ENCODE assay signal across 1 cellular context in the genomic region with DNA sequence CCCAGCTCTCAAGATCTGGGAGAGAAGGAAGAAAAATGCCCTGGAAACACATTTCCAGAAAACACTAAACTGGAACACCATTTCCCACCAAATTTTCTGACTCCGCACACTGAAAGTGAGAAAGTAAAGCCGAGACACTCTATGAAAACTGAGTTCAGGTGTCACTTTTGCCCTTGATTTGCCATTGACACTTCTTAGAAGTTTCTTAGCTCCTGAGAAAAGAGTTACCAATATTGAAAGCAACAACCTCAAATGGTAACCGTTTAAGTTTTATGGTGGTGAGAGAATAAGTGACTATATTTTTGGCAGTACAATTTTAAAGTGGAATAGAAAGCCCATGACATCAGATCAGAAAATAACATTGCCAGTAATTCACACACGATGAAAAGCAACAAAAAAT.
TF ChIP-seq lines count a peak whose summit lies in the region.

No MANE protein-coding gene starts in this region.

TF ChIP-seq in GM12878, 131 proteins besides CTCF, POLR2A, EP300 and RAD21 (continued from another document):
- no peak for TF ChIP-seq POLR2AphosphoS5 (IDR thresholded peaks at IDR 0.05; ENCODE audit: low read length)
- peak; percentile 57; the same call in 1 of the 2 replicates for TF ChIP-seq TCF7 (IDR thresholded peaks at IDR 0.05; ENCODE audit: borderline replicate concordance)
- TF ChIP-seq CREB1 (IDR thresholded peaks at IDR 0.05; ENCODE audit: low read depth), result no peak; the same call in 1 of the 2 replicates
- no peak for TF ChIP-seq EGR1 (IDR thresholded peaks at IDR 0.05; ENCODE audit: borderline replicate concordance in 1 of 2, low read depth in 2 of 2, low read length in 2 of 2)
- TF ChIP-seq TBL1XR1 (IDR thresholded peaks at IDR 0.05; ENCODE audit: low read depth, low read length), result peak; percentile 75; the same call in 1 of the 2 replicates
- TF ChIP-seq, protein P1, sequence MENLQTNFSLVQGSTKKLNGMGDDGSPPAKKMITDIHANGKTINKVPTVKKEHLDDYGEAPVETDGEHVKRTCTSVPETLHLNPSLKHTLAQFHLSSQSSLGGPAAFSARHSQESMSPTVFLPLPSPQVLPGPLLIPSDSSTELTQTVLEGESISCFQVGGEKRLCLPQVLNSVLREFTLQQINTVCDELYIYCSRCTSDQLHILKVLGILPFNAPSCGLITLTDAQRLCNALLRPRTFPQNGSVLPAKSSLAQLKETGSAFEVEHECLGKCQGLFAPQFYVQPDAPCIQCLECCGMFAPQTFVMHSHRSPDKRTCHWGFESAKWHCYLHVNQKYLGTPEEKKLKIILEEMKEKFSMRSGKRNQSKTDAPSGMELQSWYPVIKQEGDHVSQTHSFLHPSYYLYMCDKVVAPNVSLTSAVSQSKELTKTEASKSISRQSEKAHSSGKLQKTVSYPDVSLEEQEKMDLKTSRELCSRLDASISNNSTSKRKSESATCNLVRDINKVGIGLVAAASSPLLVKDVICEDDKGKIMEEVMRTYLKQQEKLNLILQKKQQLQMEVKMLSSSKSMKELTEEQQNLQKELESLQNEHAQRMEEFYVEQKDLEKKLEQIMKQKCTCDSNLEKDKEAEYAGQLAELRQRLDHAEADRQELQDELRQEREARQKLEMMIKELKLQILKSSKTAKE (IDR thresholded peaks at IDR 0.05; ENCODE audit: low read depth, poor library complexity, severe bottlenecking), result peak; percentile 64
- TF ChIP-seq RELA (IDR thresholded peaks at IDR 0.05; ENCODE audit: borderline replicate concordance, partially characterized antibody), result no peak
- TF ChIP-seq ETV6 (conservative IDR thresholded peaks at IDR 0.05 in 1 of 2, IDR thresholded peaks at IDR 0.05 in 1 of 2; ENCODE audit: borderline replicate concordance in 1 of 2, low read depth in 1 of 2), result peak in 1 of 2 experiments; percentile 67; a peak in 1 of 4 replicates
- peak; percentile 96 for TF ChIP-seq NFIC (IDR thresholded peaks at IDR 0.05; ENCODE audit: low read depth, low read length)
- no peak for TF ChIP-seq DPF2 (IDR thresholded peaks at IDR 0.05)
- peak; percentile 89 for TF ChIP-seq ATF7 (IDR thresholded peaks at IDR 0.05; ENCODE audit: low read depth)
- TF ChIP-seq SPI1 (IDR thresholded peaks at IDR 0.05; ENCODE audit: borderline replicate concordance, insufficient read depth, low read depth, low read length), result no peak
- TF ChIP-seq KLF5 (IDR thresholded peaks at IDR 0.05; ENCODE audit: partially characterized antibody), result no peak
- TF ChIP-seq SUZ12 (IDR thresholded peaks at IDR 0.05; ENCODE audit: unreplicated experiment), result no peak
- no peak for TF ChIP-seq KAT2A (conservative IDR thresholded peaks at IDR 0.05; ENCODE audit: control insufficient read depth, low read depth, low read length)
- no peak for TF ChIP-seq HDGF (IDR thresholded peaks at IDR 0.05)
- TF ChIP-seq, protein P2, sequence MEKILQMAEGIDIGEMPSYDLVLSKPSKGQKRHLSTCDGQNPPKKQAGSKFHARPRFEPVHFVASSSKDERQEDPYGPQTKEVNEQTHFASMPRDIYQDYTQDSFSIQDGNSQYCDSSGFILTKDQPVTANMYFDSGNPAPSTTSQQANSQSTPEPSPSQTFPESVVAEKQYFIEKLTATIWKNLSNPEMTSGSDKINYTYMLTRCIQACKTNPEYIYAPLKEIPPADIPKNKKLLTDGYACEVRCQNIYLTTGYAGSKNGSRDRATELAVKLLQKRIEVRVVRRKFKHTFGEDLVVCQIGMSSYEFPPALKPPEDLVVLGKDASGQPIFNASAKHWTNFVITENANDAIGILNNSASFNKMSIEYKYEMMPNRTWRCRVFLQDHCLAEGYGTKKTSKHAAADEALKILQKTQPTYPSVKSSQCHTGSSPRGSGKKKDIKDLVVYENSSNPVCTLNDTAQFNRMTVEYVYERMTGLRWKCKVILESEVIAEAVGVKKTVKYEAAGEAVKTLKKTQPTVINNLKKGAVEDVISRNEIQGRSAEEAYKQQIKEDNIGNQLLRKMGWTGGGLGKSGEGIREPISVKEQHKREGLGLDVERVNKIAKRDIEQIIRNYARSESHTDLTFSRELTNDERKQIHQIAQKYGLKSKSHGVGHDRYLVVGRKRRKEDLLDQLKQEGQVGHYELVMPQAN (conservative IDR thresholded peaks at IDR 0.05), result no peak
- no peak for TF ChIP-seq RAD51 (IDR thresholded peaks at IDR 0.05)
- no peak for TF ChIP-seq SIN3A (IDR thresholded peaks at IDR 0.05; ENCODE audit: low read depth, low read length)
- TF ChIP-seq POLR2AphosphoS2 (IDR thresholded peaks at IDR 0.05; ENCODE audit: low read depth, low read length), result no peak
- TF ChIP-seq, protein P3, sequence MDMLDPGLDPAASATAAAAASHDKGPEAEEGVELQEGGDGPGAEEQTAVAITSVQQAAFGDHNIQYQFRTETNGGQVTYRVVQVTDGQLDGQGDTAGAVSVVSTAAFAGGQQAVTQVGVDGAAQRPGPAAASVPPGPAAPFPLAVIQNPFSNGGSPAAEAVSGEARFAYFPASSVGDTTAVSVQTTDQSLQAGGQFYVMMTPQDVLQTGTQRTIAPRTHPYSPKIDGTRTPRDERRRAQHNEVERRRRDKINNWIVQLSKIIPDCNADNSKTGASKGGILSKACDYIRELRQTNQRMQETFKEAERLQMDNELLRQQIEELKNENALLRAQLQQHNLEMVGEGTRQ (IDR thresholded peaks at IDR 0.05; ENCODE audit: borderline replicate concordance, low read depth, low read length), result no peak
